Comparison of ENCODE assay signal across 30 cellular contexts in the genomic region with DNA sequence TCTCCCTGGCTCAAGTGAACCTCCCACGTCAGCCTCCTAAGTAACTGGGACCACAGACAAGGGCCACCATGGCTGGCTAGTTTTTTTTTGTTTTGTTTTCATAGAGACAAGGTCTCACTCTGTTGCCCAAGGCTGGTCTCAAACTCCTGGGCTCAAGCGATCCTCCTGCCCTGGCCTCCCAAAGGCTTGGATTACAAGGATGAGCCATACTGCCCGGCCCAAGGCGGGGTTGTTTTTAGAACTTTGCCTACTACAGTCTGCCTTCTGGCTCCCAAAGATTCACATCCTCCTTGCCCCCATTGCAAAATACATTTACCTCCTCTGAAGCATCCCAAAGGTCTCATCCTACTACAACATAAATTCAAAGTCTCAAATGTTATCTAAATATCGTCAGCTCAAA. TPM values are rescaled to one million over a fixed set of nuclear protein-coding genes. Genes with fewer than 3 reads are reported as not detected.
"Had no signal": no experiment of that assay in that cellular context is flagged by ENCODE, and none has a peak within 500 bp of the region (broad histone marks: within the 10 kb centered on the region; RNA-seq: fewer than 3 reads in every experiment).

No MANE protein-coding gene starts in this region.

- H3K4me3 Mint-ChIP-seq: natural killer cell; stimulated activated effector memory CD8-positive, alpha-beta T cell treated with anti-CD3 and anti-CD28 coated beads, Interleukin-12 subunit alpha, Interleukin-12 subunit beta, amount 100 ng/mL, for 72 hours; type B pancreatic cell had no signal

- DNase-seq: dorsolateral prefrontal cortex; effector CD8-positive, alpha-beta T cell; foreskin keratinocyte; left colon; left ventricle myocardium superior; lower lobe of right lung; natural killer cell; occipital lobe; ovary; posterior cingulate gyrus; retina; stimulated activated CD4-positive, alpha-beta T cell treated with anti-CD3 and anti-CD28 coated beads, Interleukin-12 subunit alpha, Interleukin-12 subunit beta, amount 100 ng/mL, for 4 hours; stimulated activated CD4-positive, alpha-beta T cell treated with anti-CD3 and anti-CD28 coated beads, Interleukin-1b, Interleukin-23, amount 100 ng/mL, for 48 hours; stimulated activated CD4-positive, alpha-beta T cell treated with anti-CD3 and anti-CD28 coated beads, Interleukin-4, amount 100 ng/mL, for 24 hours; stimulated activated naive CD4-positive, alpha-beta T cell treated with Interleukin-2 at 50 U/mL for 16 hours; stomach; testis had no signal

- H3K9me3 Mint-ChIP-seq: natural killer cell; stimulated activated effector memory CD8-positive, alpha-beta T cell treated with anti-CD3 and anti-CD28 coated beads, Interleukin-12 subunit alpha, Interleukin-12 subunit beta, amount 100 ng/mL, for 72 hours; type B pancreatic cell had no signal

- FAIRE-seq: endothelial cell of umbilical vein, urothelium cell line had no signal

- H3K4me3 ChIP-seq: cardiac muscle cell, dorsolateral prefrontal cortex, esophagus muscularis mucosa, lower lobe of right lung, ovary, smooth muscle cell, stomach, testis, tibial artery had no signal

- H3K36me3 ChIP-seq: cardiac muscle cell, esophagus muscularis mucosa, lower lobe of right lung, ovary, stomach, tibial artery had no signal

- H3K27ac ChIP-seq: cardiac muscle cell, dorsolateral prefrontal cortex, esophagus muscularis mucosa, foreskin keratinocyte, lower lobe of right lung, ovary, stomach, testis, tibial artery had no signal

- H3K4me2 ChIP-seq: smooth muscle cell had no signal

- H3K9me3 ChIP-seq: esophagus muscularis mucosa, lower lobe of right lung, ovary, stomach, testis, tibial artery had no signal

- ATAC-seq: foreskin keratinocyte; left colon; left ventricle myocardium superior; lower lobe of right lung; natural killer cell; sciatic nerve; stimulated activated effector memory CD8-positive, alpha-beta T cell treated with anti-CD3 and anti-CD28 coated beads, Interleukin-12 subunit alpha, Interleukin-12 subunit beta, amount 100 ng/mL, for 72 hours had no signal

- H3K27me3 ChIP-seq: cardiac muscle cell, dorsolateral prefrontal cortex, esophagus muscularis mucosa, foreskin keratinocyte, ovary, stomach, testis, tibial artery had no signal

- H3K4me1 Mint-ChIP-seq: natural killer cell; stimulated activated effector memory CD8-positive, alpha-beta T cell treated with anti-CD3 and anti-CD28 coated beads, Interleukin-12 subunit alpha, Interleukin-12 subunit beta, amount 100 ng/mL, for 72 hours had no signal

- H3K27ac Mint-ChIP-seq: natural killer cell; stimulated activated effector memory CD8-positive, alpha-beta T cell treated with anti-CD3 and anti-CD28 coated beads, Interleukin-12 subunit alpha, Interleukin-12 subunit beta, amount 100 ng/mL, for 72 hours; type B pancreatic cell had no signal

- H3K27me3 Mint-ChIP-seq: type B pancreatic cell had no signal

- H3K4me1 ChIP-seq: esophagus muscularis mucosa, foreskin keratinocyte, lower lobe of right lung, stomach, testis, tibial artery had no signal

- H3K36me3 Mint-ChIP-seq: natural killer cell; stimulated activated effector memory CD8-positive, alpha-beta T cell treated with anti-CD3 and anti-CD28 coated beads, Interleukin-12 subunit alpha, Interleukin-12 subunit beta, amount 100 ng/mL, for 72 hours; type B pancreatic cell had no signal

RNA-seq across cellular contexts. Expression of gene PHOSPHO1, which starts 49.5 kb away (rescaled TPM):
- total RNA-seq: cardiac muscle cell, endothelial cell of umbilical vein, epithelial cell of proximal tubule, kidney epithelial cell, left colon, subcutaneous adipose tissue had no signal
- polyA plus RNA-seq: cardiac muscle cell, neural cell had no signal
